Comparison of ENCODE assay signal across 1 cellular context in the genomic region with DNA sequence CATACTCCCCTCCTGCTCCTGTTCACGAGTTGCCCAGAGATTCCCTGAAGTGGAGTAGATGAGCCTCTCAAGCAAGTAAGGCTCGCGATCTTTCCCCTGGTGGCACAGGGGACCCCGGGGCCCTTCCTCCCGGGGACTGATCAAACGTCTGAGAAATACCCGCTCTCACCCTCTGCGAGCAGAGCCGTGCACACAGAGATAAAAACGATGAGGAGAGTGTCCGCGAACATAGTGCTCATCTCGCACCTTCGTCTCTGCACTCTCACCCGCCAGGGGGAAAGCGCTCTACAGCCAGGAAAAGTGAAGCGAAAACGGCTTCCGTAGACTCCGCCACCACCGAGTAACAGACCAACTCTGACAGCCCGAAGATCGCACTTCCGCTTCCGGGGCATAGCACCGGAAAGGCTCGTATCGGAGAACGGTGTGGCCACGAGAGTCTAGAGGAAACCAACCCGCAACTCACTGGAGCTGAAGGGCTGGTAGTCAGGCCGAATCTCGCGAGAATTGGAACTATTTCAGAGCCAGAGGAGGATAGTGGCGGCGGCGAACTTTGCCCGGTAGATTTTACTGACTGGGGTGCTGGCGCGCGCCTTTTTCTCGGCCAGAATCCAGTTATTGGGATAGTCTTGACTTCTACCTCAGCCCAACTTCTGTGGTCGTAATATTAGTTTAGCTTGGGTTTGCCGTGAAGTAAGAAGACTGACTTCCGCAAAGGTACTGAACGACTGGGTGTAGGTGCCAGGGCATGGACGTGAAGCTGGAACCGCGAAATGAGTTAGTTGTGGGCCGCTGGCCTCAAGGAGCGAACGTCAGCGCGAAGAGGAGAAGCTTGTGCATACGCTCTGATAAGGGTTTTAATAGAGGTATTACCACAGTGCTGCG.
TF ChIP-seq lines count a peak whose summit lies in the region.

A gene with protein sequence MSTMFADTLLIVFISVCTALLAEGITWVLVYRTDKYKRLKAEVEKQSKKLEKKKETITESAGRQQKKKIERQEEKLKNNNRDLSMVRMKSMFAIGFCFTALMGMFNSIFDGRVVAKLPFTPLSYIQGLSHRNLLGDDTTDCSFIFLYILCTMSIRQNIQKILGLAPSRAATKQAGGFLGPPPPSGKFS (minus strand): TSS at position 356 of the 882 bp plus-strand sequence. CDS start 117 bp downstream, at position 239.

TF ChIP-seq in HepG2, 621 proteins besides CTCF, POLR2A, EP300 and RAD21 (continued from another document and continues in another):
- TF ChIP-seq, protein P1, sequence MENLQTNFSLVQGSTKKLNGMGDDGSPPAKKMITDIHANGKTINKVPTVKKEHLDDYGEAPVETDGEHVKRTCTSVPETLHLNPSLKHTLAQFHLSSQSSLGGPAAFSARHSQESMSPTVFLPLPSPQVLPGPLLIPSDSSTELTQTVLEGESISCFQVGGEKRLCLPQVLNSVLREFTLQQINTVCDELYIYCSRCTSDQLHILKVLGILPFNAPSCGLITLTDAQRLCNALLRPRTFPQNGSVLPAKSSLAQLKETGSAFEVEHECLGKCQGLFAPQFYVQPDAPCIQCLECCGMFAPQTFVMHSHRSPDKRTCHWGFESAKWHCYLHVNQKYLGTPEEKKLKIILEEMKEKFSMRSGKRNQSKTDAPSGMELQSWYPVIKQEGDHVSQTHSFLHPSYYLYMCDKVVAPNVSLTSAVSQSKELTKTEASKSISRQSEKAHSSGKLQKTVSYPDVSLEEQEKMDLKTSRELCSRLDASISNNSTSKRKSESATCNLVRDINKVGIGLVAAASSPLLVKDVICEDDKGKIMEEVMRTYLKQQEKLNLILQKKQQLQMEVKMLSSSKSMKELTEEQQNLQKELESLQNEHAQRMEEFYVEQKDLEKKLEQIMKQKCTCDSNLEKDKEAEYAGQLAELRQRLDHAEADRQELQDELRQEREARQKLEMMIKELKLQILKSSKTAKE (CRISPR knock-in tag; IDR thresholded peaks at IDR 0.05; ENCODE audit: borderline replicate concordance): no peak
- TF ChIP-seq BORCS8-MEF2B (CRISPR knock-in tag; IDR thresholded peaks at IDR 0.05) (peak; percentile 73; the same call in 1 of the 2 replicates), ZNF678 (CRISPR knock-in tag; IDR thresholded peaks at IDR 0.05) (no peak), ZNF891 (CRISPR knock-in tag; IDR thresholded peaks at IDR 0.05) (no peak; the same call in none of the 2 replicates), ZNF766 (CRISPR knock-in tag; IDR thresholded peaks at IDR 0.05; ENCODE audit: borderline replicate concordance) (peak; percentile 70; the same call in 1 of the 2 replicates), DPF2 (CRISPR knock-in tag; IDR thresholded peaks at IDR 0.05; ENCODE audit: borderline replicate concordance, low read depth) (no peak), IRF2 (CRISPR knock-in tag; IDR thresholded peaks at IDR 0.05) (peak; percentile 85), TEAD2 (CRISPR knock-in tag; IDR thresholded peaks at IDR 0.05) (0 out of 2 replicates have a peak, but pooled peaks have one; percentile 20), MATR3 (CRISPR knock-in tag; IDR thresholded peaks at IDR 0.05) (no peak), ZNF256 (CRISPR knock-in tag; conservative IDR thresholded peaks at IDR 0.05) (peak; percentile 82; the same call in 1 of the 2 replicates), RXRB (CRISPR knock-in tag; IDR thresholded peaks at IDR 0.05; ENCODE audit: borderline replicate concordance) (peak; percentile 31; the same call in 1 of the 2 replicates), NAIF1 (CRISPR knock-in tag; IDR thresholded peaks at IDR 0.05; ENCODE audit: borderline replicate concordance) (peak; percentile 66), ZNF264 (CRISPR knock-in tag; IDR thresholded peaks at IDR 0.05) (peak; percentile 78; the same call in 1 of the 2 replicates), ELF1 (CRISPR knock-in tag; IDR thresholded peaks at IDR 0.05) (peak; percentile 94), ZNF629 (CRISPR knock-in tag; conservative IDR thresholded peaks at IDR 0.05) (peak; percentile 47), ISL2 (CRISPR knock-in tag; IDR thresholded peaks at IDR 0.05) (peak; percentile 75), MBNL3 (CRISPR knock-in tag; conservative IDR thresholded peaks at IDR 0.05) (no peak), ZBTB3 (CRISPR knock-in tag; IDR thresholded peaks at IDR 0.05; ENCODE audit: borderline replicate concordance, low read depth) (no peak), PRPF4 (IDR thresholded peaks at IDR 0.05; ENCODE audit: low read depth, low read length, poor library complexity, severe bottlenecking) (no peak), ZFP90 (CRISPR knock-in tag; IDR thresholded peaks at IDR 0.05; ENCODE audit: borderline replicate concordance) (peak; percentile 89; the same call in 1 of the 2 replicates), FOSL2 (CRISPR knock-in tag; IDR thresholded peaks at IDR 0.05) (peak; percentile 22; the same call in 1 of the 2 replicates), FOXP1 (IDR thresholded peaks at IDR 0.05) (no peak), FOXP1 (CRISPR knock-in tag; IDR thresholded peaks at IDR 0.05) (no peak), CEBPB (IDR thresholded peaks at IDR 0.05; ENCODE audit: borderline replicate concordance, low read depth, low read length) (no peak), ZNF3 (CRISPR knock-in tag; IDR thresholded peaks at IDR 0.05) (no peak), XBP1 (CRISPR knock-in tag; IDR thresholded peaks at IDR 0.05) (no peak; the same call in none of the 2 replicates), MEIS1 (CRISPR knock-in tag; IDR thresholded peaks at IDR 0.05; ENCODE audit: borderline replicate concordance) (no peak; the same call in 1 of the 2 replicates), ZFY (CRISPR knock-in tag; IDR thresholded peaks at IDR 0.05) (peak; percentile 91), ZNF431 (CRISPR knock-in tag; IDR thresholded peaks at IDR 0.05; ENCODE audit: borderline replicate concordance, low read depth) (no peak), MXI1 (IDR thresholded peaks at IDR 0.05; ENCODE audit: borderline replicate concordance, low read depth, low read length) (peak; percentile 89; the same call in 2 of the 3 replicates), ZNF75D (CRISPR knock-in tag; IDR thresholded peaks at IDR 0.05; ENCODE audit: borderline replicate concordance) (no peak), NCOA1 (CRISPR knock-in tag; IDR thresholded peaks at IDR 0.05) (0 out of 2 replicates have a peak, but pooled peaks have one; percentile 42), ZNF354B (CRISPR knock-in tag; IDR thresholded peaks at IDR 0.05) (no peak), CENPT (CRISPR knock-in tag; IDR thresholded peaks at IDR 0.05; ENCODE audit: low read depth) (no peak), ETV5 (CRISPR knock-in tag; IDR thresholded peaks at IDR 0.05; ENCODE audit: borderline replicate concordance) (peak; percentile 75; the same call in 1 of the 2 replicates), ZNF570 (CRISPR knock-in tag; IDR thresholded peaks at IDR 0.05; ENCODE audit: borderline replicate concordance) (no peak), CHCHD3 (CRISPR knock-in tag; IDR thresholded peaks at IDR 0.05) (no peak)
- TF ChIP-seq, protein P2, sequence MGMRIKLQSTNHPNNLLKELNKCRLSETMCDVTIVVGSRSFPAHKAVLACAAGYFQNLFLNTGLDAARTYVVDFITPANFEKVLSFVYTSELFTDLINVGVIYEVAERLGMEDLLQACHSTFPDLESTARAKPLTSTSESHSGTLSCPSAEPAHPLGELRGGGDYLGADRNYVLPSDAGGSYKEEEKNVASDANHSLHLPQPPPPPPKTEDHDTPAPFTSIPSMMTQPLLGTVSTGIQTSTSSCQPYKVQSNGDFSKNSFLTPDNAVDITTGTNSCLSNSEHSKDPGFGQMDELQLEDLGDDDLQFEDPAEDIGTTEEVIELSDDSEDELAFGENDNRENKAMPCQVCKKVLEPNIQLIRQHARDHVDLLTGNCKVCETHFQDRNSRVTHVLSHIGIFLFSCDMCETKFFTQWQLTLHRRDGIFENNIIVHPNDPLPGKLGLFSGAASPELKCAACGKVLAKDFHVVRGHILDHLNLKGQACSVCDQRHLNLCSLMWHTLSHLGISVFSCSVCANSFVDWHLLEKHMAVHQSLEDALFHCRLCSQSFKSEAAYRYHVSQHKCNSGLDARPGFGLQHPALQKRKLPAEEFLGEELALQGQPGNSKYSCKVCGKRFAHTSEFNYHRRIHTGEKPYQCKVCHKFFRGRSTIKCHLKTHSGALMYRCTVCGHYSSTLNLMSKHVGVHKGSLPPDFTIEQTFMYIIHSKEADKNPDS (CRISPR knock-in tag; IDR thresholded peaks at IDR 0.05): 0 out of 2 replicates have a peak, but pooled peaks have one; percentile 64
- TF ChIP-seq, protein P3, sequence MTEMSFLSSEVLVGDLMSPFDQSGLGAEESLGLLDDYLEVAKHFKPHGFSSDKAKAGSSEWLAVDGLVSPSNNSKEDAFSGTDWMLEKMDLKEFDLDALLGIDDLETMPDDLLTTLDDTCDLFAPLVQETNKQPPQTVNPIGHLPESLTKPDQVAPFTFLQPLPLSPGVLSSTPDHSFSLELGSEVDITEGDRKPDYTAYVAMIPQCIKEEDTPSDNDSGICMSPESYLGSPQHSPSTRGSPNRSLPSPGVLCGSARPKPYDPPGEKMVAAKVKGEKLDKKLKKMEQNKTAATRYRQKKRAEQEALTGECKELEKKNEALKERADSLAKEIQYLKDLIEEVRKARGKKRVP (CRISPR knock-in tag; IDR thresholded peaks at IDR 0.05): peak in 1 of 2 experiments; percentile 72; a peak in 2 of 4 replicates
- TF ChIP-seq, protein P4, sequence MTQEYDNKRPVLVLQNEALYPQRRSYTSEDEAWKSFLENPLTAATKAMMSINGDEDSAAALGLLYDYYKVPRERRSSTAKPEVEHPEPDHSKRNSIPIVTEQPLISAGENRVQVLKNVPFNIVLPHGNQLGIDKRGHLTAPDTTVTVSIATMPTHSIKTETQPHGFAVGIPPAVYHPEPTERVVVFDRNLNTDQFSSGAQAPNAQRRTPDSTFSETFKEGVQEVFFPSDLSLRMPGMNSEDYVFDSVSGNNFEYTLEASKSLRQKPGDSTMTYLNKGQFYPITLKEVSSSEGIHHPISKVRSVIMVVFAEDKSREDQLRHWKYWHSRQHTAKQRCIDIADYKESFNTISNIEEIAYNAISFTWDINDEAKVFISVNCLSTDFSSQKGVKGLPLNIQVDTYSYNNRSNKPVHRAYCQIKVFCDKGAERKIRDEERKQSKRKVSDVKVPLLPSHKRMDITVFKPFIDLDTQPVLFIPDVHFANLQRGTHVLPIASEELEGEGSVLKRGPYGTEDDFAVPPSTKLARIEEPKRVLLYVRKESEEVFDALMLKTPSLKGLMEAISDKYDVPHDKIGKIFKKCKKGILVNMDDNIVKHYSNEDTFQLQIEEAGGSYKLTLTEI (CRISPR knock-in tag; conservative IDR thresholded peaks at IDR 0.05): no peak
- TF ChIP-seq, protein P5, sequence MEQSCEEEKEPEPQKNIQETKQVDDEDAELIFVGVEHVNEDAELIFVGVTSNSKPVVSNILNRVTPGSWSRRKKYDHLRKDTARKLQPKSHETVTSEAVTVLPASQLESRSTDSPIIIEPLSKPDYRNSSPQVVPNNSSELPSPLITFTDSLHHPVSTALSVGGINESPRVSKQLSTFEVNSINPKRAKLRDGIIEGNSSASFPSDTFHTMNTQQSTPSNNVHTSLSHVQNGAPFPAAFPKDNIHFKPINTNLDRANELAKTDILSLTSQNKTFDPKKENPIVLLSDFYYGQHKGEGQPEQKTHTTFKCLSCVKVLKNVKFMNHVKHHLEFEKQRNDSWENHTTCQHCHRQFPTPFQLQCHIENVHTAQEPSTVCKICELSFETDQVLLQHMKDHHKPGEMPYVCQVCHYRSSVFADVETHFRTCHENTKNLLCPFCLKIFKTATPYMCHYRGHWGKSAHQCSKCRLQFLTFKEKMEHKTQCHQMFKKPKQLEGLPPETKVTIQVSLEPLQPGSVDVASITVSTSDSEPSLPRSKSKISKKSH (CRISPR knock-in tag; IDR thresholded peaks at IDR 0.05; ENCODE audit: borderline replicate concordance): no peak
- TF ChIP-seq, protein P6, sequence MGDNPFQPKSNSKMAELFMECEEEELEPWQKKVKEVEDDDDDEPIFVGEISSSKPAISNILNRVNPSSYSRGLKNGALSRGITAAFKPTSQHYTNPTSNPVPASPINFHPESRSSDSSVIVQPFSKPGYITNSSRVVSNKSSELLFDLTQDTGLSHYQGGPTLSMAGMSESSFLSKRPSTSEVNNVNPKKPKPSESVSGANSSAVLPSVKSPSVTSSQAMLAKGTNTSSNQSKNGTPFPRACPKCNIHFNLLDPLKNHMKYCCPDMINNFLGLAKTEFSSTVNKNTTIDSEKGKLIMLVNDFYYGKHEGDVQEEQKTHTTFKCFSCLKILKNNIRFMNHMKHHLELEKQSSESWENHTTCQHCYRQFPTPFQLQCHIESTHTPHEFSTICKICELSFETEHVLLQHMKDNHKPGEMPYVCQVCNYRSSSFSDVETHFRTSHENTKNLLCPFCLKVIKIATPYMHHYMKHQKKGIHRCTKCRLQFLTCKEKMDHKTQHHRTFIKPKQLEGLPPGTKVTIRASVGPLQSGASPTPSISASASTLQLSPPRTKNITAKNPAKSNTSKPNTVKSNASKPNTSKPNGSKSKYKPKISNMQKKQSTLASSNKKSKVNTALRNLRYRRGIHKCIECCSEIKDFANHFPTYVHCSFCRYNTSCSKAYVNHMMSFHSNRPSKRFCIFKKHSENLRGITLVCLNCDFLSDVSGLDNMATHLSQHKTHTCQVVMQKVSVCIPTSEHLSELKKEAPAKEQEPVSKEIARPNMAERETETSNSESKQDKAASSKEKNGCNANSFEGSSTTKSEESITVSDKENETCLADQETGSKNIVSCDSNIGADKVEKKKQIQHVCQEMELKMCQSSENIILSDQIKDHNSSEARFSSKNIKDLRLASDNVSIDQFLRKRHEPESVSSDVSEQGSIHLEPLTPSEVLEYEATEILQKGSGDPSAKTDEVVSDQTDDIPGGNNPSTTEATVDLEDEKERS (CRISPR knock-in tag; IDR thresholded peaks at IDR 0.05): peak; percentile 73; the same call in 1 of the 2 replicates
- TF ChIP-seq, protein P7, sequence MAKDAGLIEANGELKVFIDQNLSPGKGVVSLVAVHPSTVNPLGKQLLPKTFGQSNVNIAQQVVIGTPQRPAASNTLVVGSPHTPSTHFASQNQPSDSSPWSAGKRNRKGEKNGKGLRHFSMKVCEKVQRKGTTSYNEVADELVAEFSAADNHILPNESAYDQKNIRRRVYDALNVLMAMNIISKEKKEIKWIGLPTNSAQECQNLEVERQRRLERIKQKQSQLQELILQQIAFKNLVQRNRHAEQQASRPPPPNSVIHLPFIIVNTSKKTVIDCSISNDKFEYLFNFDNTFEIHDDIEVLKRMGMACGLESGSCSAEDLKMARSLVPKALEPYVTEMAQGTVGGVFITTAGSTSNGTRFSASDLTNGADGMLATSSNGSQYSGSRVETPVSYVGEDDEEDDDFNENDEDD (CRISPR knock-in tag; IDR thresholded peaks at IDR 0.05; ENCODE audit: borderline replicate concordance): no peak; the same call in 1 of the 2 replicates
- TF ChIP-seq, protein P8, sequence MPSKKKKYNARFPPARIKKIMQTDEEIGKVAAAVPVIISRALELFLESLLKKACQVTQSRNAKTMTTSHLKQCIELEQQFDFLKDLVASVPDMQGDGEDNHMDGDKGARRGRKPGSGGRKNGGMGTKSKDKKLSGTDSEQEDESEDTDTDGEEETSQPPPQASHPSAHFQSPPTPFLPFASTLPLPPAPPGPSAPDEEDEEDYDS (CRISPR knock-in tag; IDR thresholded peaks at IDR 0.05): peak; percentile 89
- TF ChIP-seq, protein P9, sequence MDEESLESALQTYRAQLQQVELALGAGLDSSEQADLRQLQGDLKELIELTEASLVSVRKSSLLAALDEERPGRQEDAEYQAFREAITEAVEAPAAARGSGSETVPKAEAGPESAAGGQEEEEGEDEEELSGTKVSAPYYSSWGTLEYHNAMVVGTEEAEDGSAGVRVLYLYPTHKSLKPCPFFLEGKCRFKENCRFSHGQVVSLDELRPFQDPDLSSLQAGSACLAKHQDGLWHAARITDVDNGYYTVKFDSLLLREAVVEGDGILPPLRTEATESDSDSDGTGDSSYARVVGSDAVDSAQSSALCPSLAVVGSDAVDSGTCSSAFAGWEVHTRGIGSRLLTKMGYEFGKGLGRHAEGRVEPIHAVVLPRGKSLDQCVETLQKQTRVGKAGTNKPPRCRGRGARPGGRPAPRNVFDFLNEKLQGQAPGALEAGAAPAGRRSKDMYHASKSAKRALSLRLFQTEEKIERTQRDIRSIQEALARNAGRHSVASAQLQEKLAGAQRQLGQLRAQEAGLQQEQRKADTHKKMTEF (CRISPR knock-in tag; IDR thresholded peaks at IDR 0.05): peak; percentile 94
